ENCODE assay signal across 11 cellular contexts in genomic region chr1:226134170-226135058, GRCh38. TPM values are rescaled to one million over a fixed set of nuclear protein-coding genes. Genes with fewer than 3 reads are reported as not detected.
DNase-seq lines count a peak whose midpoint lies in the region; ATAC-seq, FAIRE-seq and TF ChIP-seq lines count a peak whose summit lies in the region.
"Had no signal": no experiment of that assay in that cellular context is flagged by ENCODE, and none has a peak within 500 bp of the region (broad histone marks: within the 10 kb centered on the region; RNA-seq: fewer than 3 reads in every experiment).

No MANE protein-coding gene starts in this region.

- H3K4me1 ChIP-seq in Caco-2 (peaks cover 10% of the 10 kb centered on the region), pancreas (peaks cover 10 to 31% (median 16%) of the 10 kb centered on the region in 3 donors)

- POLR2A ChIA-PET in Caco-2 (lab: Charles Lee) = no interaction called here

- TF ChIP-seq CTCF in Caco-2 (IDR thresholded peaks at IDR 0.05; ENCODE audit: insufficient read depth in 1 of 2, low read depth in 1 of 2, low read length in 1 of 2, severe bottlenecking in 1 of 2, unreplicated experiment in 1 of 2) (no peak), pancreas (IDR thresholded peaks at IDR 0.05) (no peak)

- H3K27me3 Mint-ChIP-seq in Caco-2 (ENCODE audit: insufficient read depth, unreplicated experiment) (no peaks in the 10 kb centered on the region), IgD-negative memory B cell (no peaks in the 10 kb centered on the region)
- H3K27me3 Mint-ChIP-seq: stimulated activated naive CD8-positive, alpha-beta T cell treated with anti-CD3 and anti-CD28 coated beads, Interleukin-15, Interleukin-2, amounts not matched to agents 100 ng/mL and 50 ng/mL, for 24 hours had no signal

- no peak for FAIRE-seq in pancreas (lab: Jason Lieb, UNC)

- H3K36me3 ChIP-seq in Caco-2 (ENCODE audit: control insufficient read depth, insufficient read depth, low read length) (no peaks in the 10 kb centered on the region), pancreas (no peaks in the 10 kb centered on the region)

- H3K4me3 Mint-ChIP-seq in Caco-2 (ENCODE audit: unreplicated experiment) (no peak overlapping the region), IgD-negative memory B cell (peak overlapping the region in 2 of 4 donors; percentile 73 to 84)
- H3K4me3 Mint-ChIP-seq: CD8-positive, alpha-beta T cell; stimulated activated naive CD8-positive, alpha-beta T cell treated with anti-CD3 and anti-CD28 coated beads, Interleukin-15, Interleukin-2, amounts not matched to agents 100 ng/mL and 50 ng/mL, for 24 hours had no signal

- H3K4me3 ChIP-seq in Caco-2 (ENCODE audit: low read depth, low read length) (no peak overlapping the region), pancreas (no peak overlapping the region)

- peak overlapping the region in 3 of 4 donors; percentile 35 to 80 (median 42) for H3K27ac ChIP-seq in pancreas

- ATAC-seq in Right ventricle myocardium superior (ENCODE audit: poor library complexity) (peak; percentile 5), pancreas (peak in 3 of 4 donors; percentile 15 to 27 (median 17)), HG03108 (IDR thresholded peaks at IDR 0.05; ENCODE audit: unreplicated experiment) (no peak), GM21786 (IDR thresholded peaks at IDR 0.05; ENCODE audit: unreplicated experiment) (no peak), HG02973 (IDR thresholded peaks at IDR 0.05; ENCODE audit: unreplicated experiment) (no peak)
- ATAC-seq: CD8-positive, alpha-beta T cell had no signal

- H3K9me3 ChIP-seq in Caco-2 = no peaks in the 10 kb centered on the region
- H3K9me3 ChIP-seq in pancreas = no peaks in the 10 kb centered on the region

- no TSS peak for BruUV-seq in Caco-2 (replicated peaks; lab: Mats Ljungman, UMichigan)

- H3K36me3 Mint-ChIP-seq in Caco-2 (ENCODE audit: insufficient read depth, unreplicated experiment) (no peaks in the 10 kb centered on the region), IgD-negative memory B cell (peaks cover 2% of the 10 kb centered on the region)
- H3K36me3 Mint-ChIP-seq: CD8-positive, alpha-beta T cell had no signal

- 39 to 40% methylated on average over 16 of the region's 16 CpGs for WGBS in pancreas, 2 donors

- H3K9me3 Mint-ChIP-seq in Caco-2 (ENCODE audit: unreplicated experiment) = no peaks in the 10 kb centered on the region
- H3K9me3 Mint-ChIP-seq in IgD-negative memory B cell = no peaks in the 10 kb centered on the region
- H3K9me3 Mint-ChIP-seq: CD8-positive, alpha-beta T cell; stimulated activated naive CD8-positive, alpha-beta T cell treated with anti-CD3 and anti-CD28 coated beads, Interleukin-15, Interleukin-2, amounts not matched to agents 100 ng/mL and 50 ng/mL, for 24 hours had no signal

- intact Hi-C loops in Caco-2 (cut with micrococcal nuclease; ENCODE audit: unreplicated experiment) (no loop called here), Right ventricle myocardium superior (cut with DNase I) (no loop called here), pancreas (cut with DNase I) (loop anchor here in 1 of 3 donors (5.0 kb wide), 1 partner anchor 48 kb away; no protein-coding TSS in a partner anchor)

- DNase-seq in Caco-2 (no peak), Right ventricle myocardium superior (no peak), pancreas (no peak), NCI-H1105 treated with DMSO at 0.1 percent for 48 hours (lab: John Stamatoyannopoulos, UW) (no peak)
- DNase-seq: effector CD4-positive, alpha-beta T cell had no signal

- peaks cover 20% of the 10 kb centered on the region for H3K4me1 Mint-ChIP-seq in Caco-2 (ENCODE audit: low read depth, unreplicated experiment)
- peaks cover 32 to 43% (median 41%) of the 10 kb centered on the region in 3 donors for H3K4me1 Mint-ChIP-seq in IgD-negative memory B cell

- peak overlapping the region; percentile 1 for H3K27ac Mint-ChIP-seq in Caco-2 (ENCODE audit: unreplicated experiment)
- peak overlapping the region; percentile 77 to 86 (median 78) for H3K27ac Mint-ChIP-seq in IgD-negative memory B cell
- H3K27ac Mint-ChIP-seq: CD8-positive, alpha-beta T cell; stimulated activated naive CD8-positive, alpha-beta T cell treated with anti-CD3 and anti-CD28 coated beads, Interleukin-15, Interleukin-2, amounts not matched to agents 100 ng/mL and 50 ng/mL, for 24 hours had no signal

- H3K27me3 ChIP-seq in Caco-2 (replicated peaks; ENCODE audit: control insufficient read depth, insufficient read depth, low read length) (no peaks in the 10 kb centered on the region), pancreas (no peaks in the 10 kb centered on the region)

- CTCF ChIA-PET in Caco-2 (lab: Charles Lee) = no interaction called here

RNA-seq across cellular contexts. Expression of gene ACBD3, which starts 52.1 kb away (rescaled TPM):
- total RNA-seq in Caco-2 (2022) (38.5 and 41.7 TPM in 2 replicates), Right ventricle myocardium superior (23.8 TPM), pancreas (10 to 100 TPM; 16.3 to 24.4 (median 19.7) TPM)
- polyA plus RNA-seq in IgD-negative memory B cell (41.3 TPM), pancreas (10 to 100 TPM in 1 of 2 donors, 1 to 10 TPM in 1; 5.9 to 12.8 TPM)

Comparison
In these comparisons a context has a peak if more than half of its experiments do, and no peak if none do; other contexts are left out.
1. ATAC-seq: peak in Right ventricle myocardium superior (single experiment) and pancreas (3 of 4); none in HG03108 (single experiment), GM21786 (single experiment) and HG02973 (single experiment).